8 cellular contexts compared by ENCODE assay signal in the genomic region with DNA sequence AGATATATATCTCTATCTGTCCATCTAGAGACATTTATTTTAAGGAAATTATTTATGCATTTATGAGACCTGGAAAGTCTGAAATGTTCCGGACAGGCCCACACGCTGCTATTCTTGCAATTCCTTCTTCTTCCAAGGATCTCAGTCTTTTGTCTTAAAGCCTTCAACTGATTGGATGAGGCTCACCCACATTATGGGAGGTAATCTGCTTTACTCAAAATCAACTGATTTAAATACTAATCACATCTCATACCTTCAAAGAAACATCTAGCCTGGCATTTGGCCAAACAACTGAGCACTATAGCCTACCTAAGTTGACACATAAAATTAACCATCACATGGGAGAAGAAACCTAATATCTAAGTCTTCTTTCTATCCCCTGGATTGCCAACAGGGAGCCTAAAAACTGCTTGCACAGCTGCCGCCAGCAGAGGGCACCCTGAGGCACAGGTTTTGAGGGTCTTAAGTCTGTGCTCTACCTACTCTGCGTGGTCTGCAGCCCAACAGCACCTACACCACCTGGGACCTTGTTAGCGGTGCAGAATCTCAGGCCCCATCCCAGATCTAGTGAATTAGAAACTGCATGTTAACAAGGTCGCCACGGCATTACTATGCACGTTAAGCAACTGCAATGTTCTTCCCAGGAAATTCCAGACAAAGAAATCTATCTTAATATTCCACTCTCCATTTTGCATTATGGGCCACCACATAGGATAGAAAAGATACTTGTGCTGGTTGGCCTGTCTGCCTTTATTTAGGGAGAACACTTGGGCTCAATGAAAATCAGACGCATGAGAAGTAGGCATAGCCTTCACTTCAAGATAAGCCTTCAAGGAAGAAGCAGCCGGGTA.
A peak's percentile ranks its signal among the peaks of the same experiment; 100 is the strongest.
DNase-seq lines count a peak whose midpoint lies in the region; ATAC-seq and TF ChIP-seq lines count a peak whose summit lies in the region.

No MANE protein-coding gene starts in this region.

- DNase-seq in NCI-H2227 (lab: John Stamatoyannopoulos, UW; ENCODE audit: unreplicated experiment) (peak; percentile 30), NCI-H2227 treated with DMSO at 0.1 percent for 48 hours (lab: John Stamatoyannopoulos, UW) (no peak), HPDE6-E6E7 (ENCODE audit: extremely low spot score) (peak; percentile 4), SK-N-DZ (ENCODE audit: low spot score) (peak; percentile 51), head of caudate nucleus (peak in 22 of 42 donors; percentile 3 to 48 (median 16)), stromal cell of bone marrow (ENCODE audit: low read depth) (peak; percentile 7), natural killer cell (no peak)
- DNase-seq in activated CD4-positive, alpha-beta T cell treated with anti-CD3 and anti-CD28 coated beads, Interleukin-2, amount 50 U/mL, for 1 hour: no peak

- intact Hi-C loops in head of caudate nucleus (cut with DNase I): no loop called here
- intact Hi-C loops in natural killer cell (cut with micrococcal nuclease): no loop called here

- H3K4me1 Mint-ChIP-seq in natural killer cell: no peaks in the 10 kb centered on the region

- no peaks in the 10 kb centered on the region for H3K36me3 Mint-ChIP-seq in natural killer cell

- no peak overlapping the region for H3K27ac Mint-ChIP-seq in natural killer cell

- no peaks in the 10 kb centered on the region for H3K27me3 Mint-ChIP-seq in natural killer cell (ENCODE audit: low read depth in 2 of 2)

- ATAC-seq in natural killer cell: no peak

- no peak overlapping the region for H3K4me3 Mint-ChIP-seq in natural killer cell

- TF ChIP-seq CTCF in natural killer cell (IDR thresholded peaks at IDR 0.05): no peak

- H3K9me3 Mint-ChIP-seq in natural killer cell: peaks cover 14 to 22% of the 10 kb centered on the region in 2 donors

Comparison
In these comparisons a context has a peak if more than half of its experiments do, and no peak if none do; other contexts are left out.
1. DNase-seq: peak in NCI-H2227 (single experiment), HPDE6-E6E7 (single experiment), SK-N-DZ (single experiment), head of caudate nucleus (22 of 42) and stromal cell of bone marrow (single experiment); none in NCI-H2227 treated with DMSO at 0.1 percent for 48 hours (single experiment), natural killer cell (single experiment) and activated CD4-positive, alpha-beta T cell treated with anti-CD3 and anti-CD28 coated beads, Interleukin-2, amount 50 U/mL, for 1 hour (single experiment).